In the genomic region with DNA sequence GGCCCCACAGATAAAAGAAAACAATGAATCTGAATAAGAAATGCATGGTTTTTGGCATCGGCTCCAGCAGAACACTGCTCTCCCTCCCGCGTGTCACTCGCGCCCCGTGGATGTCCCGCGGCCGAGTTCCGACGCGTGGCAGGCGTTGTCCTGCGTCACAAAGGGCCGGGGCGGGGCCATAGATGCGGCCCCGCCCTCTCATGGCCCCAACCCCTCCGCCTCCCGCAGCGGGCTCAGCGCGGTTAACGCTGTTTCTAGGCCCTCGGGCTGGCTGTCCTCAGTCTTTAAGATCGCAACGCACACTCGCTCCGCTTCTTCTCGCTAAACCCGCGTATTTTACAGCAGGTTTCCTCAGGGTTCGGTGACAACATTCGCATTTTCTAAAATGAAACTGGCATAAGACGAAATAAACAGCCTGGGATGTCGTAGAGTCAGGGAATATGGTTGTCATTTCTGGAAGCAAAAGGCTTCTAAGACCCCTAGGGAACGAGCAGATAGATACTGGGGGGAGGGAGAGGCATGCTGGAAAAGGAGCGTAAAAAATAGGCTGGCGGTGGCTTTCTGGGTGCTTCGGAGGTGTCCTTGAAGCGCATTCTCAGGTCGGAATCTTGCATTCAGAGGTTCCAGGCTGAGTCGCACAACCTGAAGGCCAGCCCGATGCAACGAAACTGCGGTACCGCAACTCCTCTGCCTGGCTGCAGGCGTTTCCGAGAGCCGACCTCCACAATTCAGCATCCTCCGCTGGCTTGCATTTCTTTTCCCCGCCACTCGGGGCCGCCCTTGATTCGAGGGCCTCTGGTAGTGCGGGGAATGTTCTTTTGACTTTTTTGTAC, we compare ENCODE assay signal across 1 cellular context.
TF ChIP-seq lines count a peak whose summit lies in the region.

A gene with protein sequence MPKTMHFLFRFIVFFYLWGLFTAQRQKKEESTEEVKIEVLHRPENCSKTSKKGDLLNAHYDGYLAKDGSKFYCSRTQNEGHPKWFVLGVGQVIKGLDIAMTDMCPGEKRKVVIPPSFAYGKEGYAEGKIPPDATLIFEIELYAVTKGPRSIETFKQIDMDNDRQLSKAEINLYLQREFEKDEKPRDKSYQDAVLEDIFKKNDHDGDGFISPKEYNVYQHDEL (minus strand): TSS at position 159 of the 833 bp plus-strand sequence. CDS start 101 bp downstream, at position 58.

TF ChIP-seq in HepG2, 621 proteins besides CTCF, POLR2A, EP300 and RAD21 (continued from another document and continues in another):
- TF ChIP-seq PRDM10 (CRISPR knock-in tag; IDR thresholded peaks at IDR 0.05; ENCODE audit: low read depth) (peak; percentile 32; the same call in 1 of the 2 replicates), ZNF253 (CRISPR knock-in tag; IDR thresholded peaks at IDR 0.05; ENCODE audit: borderline replicate concordance) (peak; percentile 77; the same call in 1 of the 2 replicates), PAWR (CRISPR knock-in tag; IDR thresholded peaks at IDR 0.05; ENCODE audit: borderline replicate concordance) (no peak), TMF1 (CRISPR knock-in tag; IDR thresholded peaks at IDR 0.05; ENCODE audit: low read depth) (no peak), ZNF790 (CRISPR knock-in tag; IDR thresholded peaks at IDR 0.05; ENCODE audit: borderline replicate concordance) (no peak; the same call in 1 of the 2 replicates), KLF13 (CRISPR knock-in tag; IDR thresholded peaks at IDR 0.05) (no peak), XRCC5 (optimal IDR thresholded peaks at IDR 0.05; ENCODE audit: low read length) (no peak), ZNF354B (CRISPR knock-in tag; IDR thresholded peaks at IDR 0.05) (no peak), ZNF260 (CRISPR knock-in tag; IDR thresholded peaks at IDR 0.05; ENCODE audit: borderline replicate concordance, low read depth) (no peak), MED1 (CRISPR knock-in tag; IDR thresholded peaks at IDR 0.05) (peak; percentile 70), DR1 (CRISPR knock-in tag; IDR thresholded peaks at IDR 0.05) (peak; percentile 39), ZNF768 (CRISPR knock-in tag; IDR thresholded peaks at IDR 0.05) (peak; percentile 53; the same call in 1 of the 2 replicates), PBX2 (CRISPR knock-in tag; IDR thresholded peaks at IDR 0.05) (no peak), ZNF816 (CRISPR knock-in tag; IDR thresholded peaks at IDR 0.05; ENCODE audit: borderline replicate concordance) (no peak), ZFY (CRISPR knock-in tag; IDR thresholded peaks at IDR 0.05) (peak; percentile 77), HMGXB4 (CRISPR knock-in tag; IDR thresholded peaks at IDR 0.05; ENCODE audit: borderline replicate concordance in 1 of 2, low read depth in 1 of 2) (peak; percentile 89 to 95), EHMT2 (IDR thresholded peaks at IDR 0.05; ENCODE audit: borderline replicate concordance, low read depth, low read length) (no peak; the same call in 1 of the 2 replicates), XBP1 (CRISPR knock-in tag; IDR thresholded peaks at IDR 0.05) (peak; percentile 81; the same call in 1 of the 2 replicates), FOXP1 (IDR thresholded peaks at IDR 0.05) (no peak), FOXP1 (CRISPR knock-in tag; IDR thresholded peaks at IDR 0.05) (peak; percentile 14; the same call in 1 of the 2 replicates), STAG1 (CRISPR knock-in tag; IDR thresholded peaks at IDR 0.05) (peak; percentile 65), ZFP37 (CRISPR knock-in tag; IDR thresholded peaks at IDR 0.05; ENCODE audit: borderline replicate concordance) (peak; percentile 92), ZNF234 (CRISPR knock-in tag; conservative IDR thresholded peaks at IDR 0.05) (no peak), ZBTB37 (CRISPR knock-in tag; IDR thresholded peaks at IDR 0.05) (0 out of 2 replicates have a peak, but pooled peaks have one; percentile 36), MIER2 (CRISPR knock-in tag; IDR thresholded peaks at IDR 0.05) (peak; percentile 33; the same call in 1 of the 2 replicates), CC2D1A (CRISPR knock-in tag; IDR thresholded peaks at IDR 0.05) (no peak)
- TF ChIP-seq, protein P1, sequence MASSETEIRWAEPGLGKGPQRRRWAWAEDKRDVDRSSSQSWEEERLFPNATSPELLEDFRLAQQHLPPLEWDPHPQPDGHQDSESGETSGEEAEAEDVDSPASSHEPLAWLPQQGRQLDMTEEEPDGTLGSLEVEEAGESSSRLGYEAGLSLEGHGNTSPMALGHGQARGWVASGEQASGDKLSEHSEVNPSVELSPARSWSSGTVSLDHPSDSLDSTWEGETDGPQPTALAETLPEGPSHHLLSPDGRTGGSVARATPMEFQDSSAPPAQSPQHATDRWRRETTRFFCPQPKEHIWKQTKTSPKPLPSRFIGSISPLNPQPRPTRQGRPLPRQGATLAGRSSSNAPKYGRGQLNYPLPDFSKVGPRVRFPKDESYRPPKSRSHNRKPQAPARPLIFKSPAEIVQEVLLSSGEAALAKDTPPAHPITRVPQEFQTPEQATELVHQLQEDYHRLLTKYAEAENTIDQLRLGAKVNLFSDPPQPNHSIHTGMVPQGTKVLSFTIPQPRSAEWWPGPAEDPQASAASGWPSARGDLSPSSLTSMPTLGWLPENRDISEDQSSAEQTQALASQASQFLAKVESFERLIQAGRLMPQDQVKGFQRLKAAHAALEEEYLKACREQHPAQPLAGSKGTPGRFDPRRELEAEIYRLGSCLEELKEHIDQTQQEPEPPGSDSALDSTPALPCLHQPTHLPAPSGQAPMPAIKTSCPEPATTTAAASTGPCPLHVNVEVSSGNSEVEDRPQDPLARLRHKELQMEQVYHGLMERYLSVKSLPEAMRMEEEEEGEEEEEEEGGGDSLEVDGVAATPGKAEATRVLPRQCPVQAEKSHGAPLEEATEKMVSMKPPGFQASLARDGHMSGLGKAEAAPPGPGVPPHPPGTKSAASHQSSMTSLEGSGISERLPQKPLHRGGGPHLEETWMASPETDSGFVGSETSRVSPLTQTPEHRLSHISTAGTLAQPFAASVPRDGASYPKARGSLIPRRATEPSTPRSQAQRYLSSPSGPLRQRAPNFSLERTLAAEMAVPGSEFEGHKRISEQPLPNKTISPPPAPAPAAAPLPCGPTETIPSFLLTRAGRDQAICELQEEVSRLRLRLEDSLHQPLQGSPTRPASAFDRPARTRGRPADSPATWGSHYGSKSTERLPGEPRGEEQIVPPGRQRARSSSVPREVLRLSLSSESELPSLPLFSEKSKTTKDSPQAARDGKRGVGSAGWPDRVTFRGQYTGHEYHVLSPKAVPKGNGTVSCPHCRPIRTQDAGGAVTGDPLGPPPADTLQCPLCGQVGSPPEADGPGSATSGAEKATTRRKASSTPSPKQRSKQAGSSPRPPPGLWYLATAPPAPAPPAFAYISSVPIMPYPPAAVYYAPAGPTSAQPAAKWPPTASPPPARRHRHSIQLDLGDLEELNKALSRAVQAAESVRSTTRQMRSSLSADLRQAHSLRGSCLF (CRISPR knock-in tag; IDR thresholded peaks at IDR 0.05; ENCODE audit: borderline replicate concordance) = no peak
- TF ChIP-seq, protein P2, sequence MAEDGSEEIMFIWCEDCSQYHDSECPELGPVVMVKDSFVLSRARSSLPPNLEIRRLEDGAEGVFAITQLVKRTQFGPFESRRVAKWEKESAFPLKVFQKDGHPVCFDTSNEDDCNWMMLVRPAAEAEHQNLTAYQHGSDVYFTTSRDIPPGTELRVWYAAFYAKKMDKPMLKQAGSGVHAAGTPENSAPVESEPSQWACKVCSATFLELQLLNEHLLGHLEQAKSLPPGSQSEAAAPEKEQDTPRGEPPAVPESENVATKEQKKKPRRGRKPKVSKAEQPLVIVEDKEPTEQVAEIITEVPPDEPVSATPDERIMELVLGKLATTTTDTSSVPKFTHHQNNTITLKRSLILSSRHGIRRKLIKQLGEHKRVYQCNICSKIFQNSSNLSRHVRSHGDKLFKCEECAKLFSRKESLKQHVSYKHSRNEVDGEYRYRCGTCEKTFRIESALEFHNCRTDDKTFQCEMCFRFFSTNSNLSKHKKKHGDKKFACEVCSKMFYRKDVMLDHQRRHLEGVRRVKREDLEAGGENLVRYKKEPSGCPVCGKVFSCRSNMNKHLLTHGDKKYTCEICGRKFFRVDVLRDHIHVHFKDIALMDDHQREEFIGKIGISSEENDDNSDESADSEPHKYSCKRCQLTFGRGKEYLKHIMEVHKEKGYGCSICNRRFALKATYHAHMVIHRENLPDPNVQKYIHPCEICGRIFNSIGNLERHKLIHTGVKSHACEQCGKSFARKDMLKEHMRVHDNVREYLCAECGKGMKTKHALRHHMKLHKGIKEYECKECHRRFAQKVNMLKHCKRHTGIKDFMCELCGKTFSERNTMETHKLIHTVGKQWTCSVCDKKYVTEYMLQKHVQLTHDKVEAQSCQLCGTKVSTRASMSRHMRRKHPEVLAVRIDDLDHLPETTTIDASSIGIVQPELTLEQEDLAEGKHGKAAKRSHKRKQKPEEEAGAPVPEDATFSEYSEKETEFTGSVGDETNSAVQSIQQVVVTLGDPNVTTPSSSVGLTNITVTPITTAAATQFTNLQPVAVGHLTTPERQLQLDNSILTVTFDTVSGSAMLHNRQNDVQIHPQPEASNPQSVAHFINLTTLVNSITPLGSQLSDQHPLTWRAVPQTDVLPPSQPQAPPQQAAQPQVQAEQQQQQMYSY (CRISPR knock-in tag; IDR thresholded peaks at IDR 0.05) = no peak
- TF ChIP-seq, protein P3, sequence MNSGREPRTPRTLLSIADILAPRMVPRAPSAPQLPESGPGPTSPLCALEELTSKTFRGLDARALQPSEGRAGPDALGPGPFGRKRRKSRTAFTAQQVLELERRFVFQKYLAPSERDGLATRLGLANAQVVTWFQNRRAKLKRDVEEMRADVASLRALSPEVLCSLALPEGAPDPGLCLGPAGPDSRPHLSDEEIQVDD (CRISPR knock-in tag; IDR thresholded peaks at IDR 0.05; ENCODE audit: borderline replicate concordance) = 0 out of 2 replicates have a peak, but pooled peaks have one; percentile 33
- TF ChIP-seq, protein P4, sequence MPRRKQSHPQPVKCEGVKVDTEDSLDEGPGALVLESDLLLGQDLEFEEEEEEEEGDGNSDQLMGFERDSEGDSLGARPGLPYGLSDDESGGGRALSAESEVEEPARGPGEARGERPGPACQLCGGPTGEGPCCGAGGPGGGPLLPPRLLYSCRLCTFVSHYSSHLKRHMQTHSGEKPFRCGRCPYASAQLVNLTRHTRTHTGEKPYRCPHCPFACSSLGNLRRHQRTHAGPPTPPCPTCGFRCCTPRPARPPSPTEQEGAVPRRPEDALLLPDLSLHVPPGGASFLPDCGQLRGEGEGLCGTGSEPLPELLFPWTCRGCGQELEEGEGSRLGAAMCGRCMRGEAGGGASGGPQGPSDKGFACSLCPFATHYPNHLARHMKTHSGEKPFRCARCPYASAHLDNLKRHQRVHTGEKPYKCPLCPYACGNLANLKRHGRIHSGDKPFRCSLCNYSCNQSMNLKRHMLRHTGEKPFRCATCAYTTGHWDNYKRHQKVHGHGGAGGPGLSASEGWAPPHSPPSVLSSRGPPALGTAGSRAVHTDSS (CRISPR knock-in tag; conservative IDR thresholded peaks at IDR 0.05) = 0 out of 2 replicates have a peak, but pooled peaks have one; percentile 24
